ENCODE assay signal across 1 cellular context in genomic region chr1:109248797-109249629, GRCh38.
TF ChIP-seq lines count a peak whose summit lies in the region.

Gene CELSR2 (plus strand): TSS chr1:109249539. CDS start chr1:109250080, 541 bp downstream.

TF ChIP-seq in GM12878, 131 proteins besides CTCF, POLR2A, EP300 and RAD21 (continued from another document):
- TF ChIP-seq SUZ12 (IDR thresholded peaks at IDR 0.05; ENCODE audit: unreplicated experiment), result no peak
- TF ChIP-seq REST (IDR thresholded peaks at IDR 0.05; ENCODE audit: low read depth, low read length), result no peak
- peak; percentile 82 for TF ChIP-seq NKRF (conservative IDR thresholded peaks at IDR 0.05)
- no peak for TF ChIP-seq CBX3 (IDR thresholded peaks at IDR 0.05; ENCODE audit: borderline replicate concordance, low read depth)
- no peak for TF ChIP-seq POLR2AphosphoS5 (IDR thresholded peaks at IDR 0.05; ENCODE audit: low read length)
- no peak for TF ChIP-seq CBFB (IDR thresholded peaks at IDR 0.05; ENCODE audit: low read depth)
- no peak for TF ChIP-seq NFIC (IDR thresholded peaks at IDR 0.05; ENCODE audit: low read depth, low read length)
- TF ChIP-seq KLF5 (IDR thresholded peaks at IDR 0.05; ENCODE audit: partially characterized antibody), result no peak
- peak; percentile 44; the same call in 1 of the 2 replicates for TF ChIP-seq KAT2A (conservative IDR thresholded peaks at IDR 0.05; ENCODE audit: control insufficient read depth, low read depth, low read length)
- TF ChIP-seq PAX8 (IDR thresholded peaks at IDR 0.05), result no peak
TF ChIP-seq in GM12878: peak in this region for 3.
